1 cellular context compared by ENCODE assay signal in genomic region chrX:130339408-130340222, GRCh38.
TF ChIP-seq lines count a peak whose summit lies in the region.

TSS of gene SLC25A14 (plus strand) at chrX:130339919. CDS start at chrX:130340279, 360 bp downstream.

TF ChIP-seq in HEK293, 187 proteins besides CTCF, POLR2A, EP300 and RAD21 (continued from another document):
- no peak for TF ChIP-seq INSM2 (tag by site-specific recombination; IDR thresholded peaks at IDR 0.05)
- TF ChIP-seq ZNF473 (tag by site-specific recombination; IDR thresholded peaks at IDR 0.05): no peak
- TF ChIP-seq ZNF248 (tag by site-specific recombination; IDR thresholded peaks at IDR 0.05): no peak
- TF ChIP-seq SETDB1 (IDR thresholded peaks at IDR 0.05; ENCODE audit: insufficient read length, low read length): no peak
- TF ChIP-seq, protein P1, sequence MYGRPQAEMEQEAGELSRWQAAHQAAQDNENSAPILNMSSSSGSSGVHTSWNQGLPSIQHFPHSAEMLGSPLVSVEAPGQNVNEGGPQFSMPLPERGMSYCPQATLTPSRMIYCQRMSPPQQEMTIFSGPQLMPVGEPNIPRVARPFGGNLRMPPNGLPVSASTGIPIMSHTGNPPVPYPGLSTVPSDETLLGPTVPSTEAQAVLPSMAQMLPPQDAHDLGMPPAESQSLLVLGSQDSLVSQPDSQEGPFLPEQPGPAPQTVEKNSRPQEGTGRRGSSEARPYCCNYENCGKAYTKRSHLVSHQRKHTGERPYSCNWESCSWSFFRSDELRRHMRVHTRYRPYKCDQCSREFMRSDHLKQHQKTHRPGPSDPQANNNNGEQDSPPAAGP (tag by site-specific recombination; IDR thresholded peaks at IDR 0.05): 0 out of 2 replicates have a peak, but pooled peaks have one; percentile 65
- no peak for TF ChIP-seq ZNF837 (tag by site-specific recombination; IDR thresholded peaks at IDR 0.05)
- TF ChIP-seq ZBTB10 (tag by site-specific recombination; IDR thresholded peaks at IDR 0.05): no peak
